Comparison of ENCODE assay signal across 22 cellular contexts in genomic region chr11:66815646-66816045, GRCh38. TPM values are rescaled to one million over a fixed set of nuclear protein-coding genes. Genes with fewer than 3 reads are reported as not detected.
DNase-seq lines count a peak whose midpoint lies in the region; ATAC-seq and TF ChIP-seq lines count a peak whose summit lies in the region.
"Had no signal": no experiment of that assay in that cellular context is flagged by ENCODE, and none has a peak within 500 bp of the region (broad histone marks: within the 10 kb centered on the region; RNA-seq: fewer than 3 reads in every experiment).

No MANE protein-coding gene starts in this region.

- H3K9me3 ChIP-seq in GM23248 (ENCODE audit: low read depth) (no peaks in the 10 kb centered on the region), OCI-LY3 (ENCODE audit: insufficient read depth, low read length) (no peaks in the 10 kb centered on the region), Caco-2 (no peaks in the 10 kb centered on the region)
- H3K9me3 ChIP-seq: heart left ventricle, spleen, upper lobe of right lung had no signal

- H3K27ac ChIP-seq in GM23248 (no peak overlapping the region), OCI-LY3 (ENCODE audit: low read length) (peak overlapping the region; percentile 13; the same call in 1 of the 2 replicates), dorsolateral prefrontal cortex (no peak overlapping the region)
- H3K27ac ChIP-seq: heart left ventricle, spleen, upper lobe of right lung had no signal

- no peaks in the 10 kb centered on the region for H3K27me3 Mint-ChIP-seq in Caco-2 (ENCODE audit: insufficient read depth, unreplicated experiment)
- H3K27me3 Mint-ChIP-seq: activated CD8-positive, alpha-beta T cell treated with anti-CD3 and anti-CD28 coated beads for 36 hours; CD8-positive, alpha-beta memory T cell; effector memory CD8-positive, alpha-beta T cell; IgD-negative memory B cell had no signal

- TF ChIP-seq CTCF in OCI-LY3 (IDR thresholded peaks at IDR 0.05; ENCODE audit: low read depth, low read length) (no peak), astrocyte of the spinal cord (IDR thresholded peaks at IDR 0.05; ENCODE audit: low read depth, low read length) (no peak), Caco-2 (IDR thresholded peaks at IDR 0.05; ENCODE audit: insufficient read depth in 1 of 2, low read depth in 1 of 2, low read length in 1 of 2, severe bottlenecking in 1 of 2, unreplicated experiment in 1 of 2) (no peak), dorsolateral prefrontal cortex (IDR thresholded peaks at IDR 0.05 in 54 of 56, conservative IDR thresholded peaks at IDR 0.05 in 2 of 56; ENCODE audit: low read depth in 1 of 56, partially characterized antibody in 56 of 56) (no peak)

- CTCF ChIA-PET in Caco-2 (lab: Charles Lee) = no interaction called here

- no peaks in the 10 kb centered on the region for H3F3A ChIP-seq in GM23248 (ENCODE audit: insufficient read depth)

- H3K36me3 ChIP-seq in GM23248 (ENCODE audit: low read depth) (no peaks in the 10 kb centered on the region), OCI-LY3 (replicated peaks; ENCODE audit: low read depth, low read length) (peaks cover 4% of the 10 kb centered on the region), Caco-2 (ENCODE audit: control insufficient read depth, insufficient read depth, low read length) (peaks cover 1% of the 10 kb centered on the region)
- H3K36me3 ChIP-seq: spleen, upper lobe of right lung had no signal

- POLR2A ChIA-PET in Caco-2 (lab: Charles Lee) = no interaction called here

- no peaks in the 10 kb centered on the region for H3K9me3 Mint-ChIP-seq in Caco-2 (ENCODE audit: unreplicated experiment)
- H3K9me3 Mint-ChIP-seq: activated CD8-positive, alpha-beta T cell treated with anti-CD3 and anti-CD28 coated beads for 36 hours; activated T-cell treated with anti-CD3 and anti-CD28 coated beads, Interleukin-2, amount 50 U/mL, for 4 hours; CD8-positive, alpha-beta memory T cell; effector memory CD8-positive, alpha-beta T cell; IgD-negative memory B cell; T-helper 2 cell treated with Interferon-gamma antibody and Interleukin-4, amounts not matched to agents 5 μg/mL and 100 μg/mL, for 36 hours; WTC11 had no signal

- H3K4me1 ChIP-seq in GM23248 (ENCODE audit: insufficient read depth) = no peaks in the 10 kb centered on the region
- H3K4me1 ChIP-seq in OCI-LY3 (ENCODE audit: low read length) = peaks cover 43% of the 10 kb centered on the region
- H3K4me1 ChIP-seq in Caco-2 = peaks cover 37% of the 10 kb centered on the region
- H3K4me1 ChIP-seq: heart left ventricle, spleen, upper lobe of right lung had no signal

- H3K36me3 Mint-ChIP-seq in Caco-2 (ENCODE audit: insufficient read depth, unreplicated experiment) = peaks cover 21% of the 10 kb centered on the region
- H3K36me3 Mint-ChIP-seq: WTC11 had no signal

- H3K9ac ChIP-seq in GM23248 = no peak overlapping the region
- H3K9ac ChIP-seq in OCI-LY3 (ENCODE audit: low read length) = no peak overlapping the region

- no peak overlapping the region for H3K27ac Mint-ChIP-seq in Caco-2 (ENCODE audit: unreplicated experiment)
- H3K27ac Mint-ChIP-seq: activated CD8-positive, alpha-beta T cell treated with anti-CD3 and anti-CD28 coated beads for 36 hours; CD8-positive, alpha-beta memory T cell; effector memory CD8-positive, alpha-beta T cell; IgD-negative memory B cell; T-helper 2 cell treated with Interferon-gamma antibody and Interleukin-4, amounts not matched to agents 5 μg/mL and 100 μg/mL, for 36 hours; WTC11 had no signal

- H2AFZ ChIP-seq in GM23248 (no peak overlapping the region), OCI-LY3 (ENCODE audit: low read depth, low read length) (no peak overlapping the region)

- no peaks in the 10 kb centered on the region for H3K27me3 ChIP-seq in GM23248 (replicated peaks; ENCODE audit: insufficient read depth)
- H3K27me3 ChIP-seq in OCI-LY3 (ENCODE audit: low read depth, low read length) = no peaks in the 10 kb centered on the region
- H3K27me3 ChIP-seq in Caco-2 (replicated peaks; ENCODE audit: control insufficient read depth, insufficient read depth, low read length) = no peaks in the 10 kb centered on the region
- no peaks in the 10 kb centered on the region for H3K27me3 ChIP-seq in dorsolateral prefrontal cortex
- H3K27me3 ChIP-seq: heart left ventricle, spleen, upper lobe of right lung had no signal

- H3K4me3 Mint-ChIP-seq in Caco-2 (ENCODE audit: unreplicated experiment) = no peak overlapping the region
- H3K4me3 Mint-ChIP-seq: activated CD8-positive, alpha-beta T cell treated with anti-CD3 and anti-CD28 coated beads for 36 hours; activated T-cell treated with anti-CD3 and anti-CD28 coated beads, Interleukin-2, amount 50 U/mL, for 4 hours; CD8-positive, alpha-beta memory T cell; effector memory CD8-positive, alpha-beta T cell; IgD-negative memory B cell; T-helper 2 cell treated with Interferon-gamma antibody and Interleukin-4, amounts not matched to agents 5 μg/mL and 100 μg/mL, for 36 hours; WTC11 had no signal

- H3K79me2 ChIP-seq in GM23248 (ENCODE audit: insufficient read depth) (no peaks in the 10 kb centered on the region), OCI-LY3 (ENCODE audit: low read length) (no peaks in the 10 kb centered on the region)

- no peak overlapping the region for H3K4me3 ChIP-seq in GM23248
- H3K4me3 ChIP-seq in OCI-LY3 (ENCODE audit: low read length) = no peak overlapping the region
- H3K4me3 ChIP-seq in astrocyte of the spinal cord (ENCODE audit: low read depth, low read length) = no peak overlapping the region
- H3K4me3 ChIP-seq in Caco-2 (ENCODE audit: low read depth, low read length) = no peak overlapping the region
- no peak overlapping the region for H3K4me3 ChIP-seq in dorsolateral prefrontal cortex
- H3K4me3 ChIP-seq: heart left ventricle, spleen, upper lobe of right lung had no signal

- H4K20me1 ChIP-seq in GM23248 (ENCODE audit: insufficient read depth) (no peaks in the 10 kb centered on the region), OCI-LY3 (ENCODE audit: insufficient read depth, low read length) (no peaks in the 10 kb centered on the region)

- intact Hi-C loops in left cardiac atrium (cut with DNase I) = no loop called here
- intact Hi-C loops in Caco-2 (cut with micrococcal nuclease; ENCODE audit: unreplicated experiment) = no loop called here
- intact Hi-C loops in dorsolateral prefrontal cortex (cut with DNase I) = no loop called here

- in situ Hi-C loops in GM23248 (cut with MboI) (no loop called here), astrocyte of the spinal cord (cut with HindIII; ENCODE audit: low sequenced_read_pairs) (no loop called here)

- ATAC-seq in left cardiac atrium = no peak
- ATAC-seq: activated CD8-positive, alpha-beta T cell treated with anti-CD3 and anti-CD28 coated beads for 36 hours; activated T-cell treated with anti-CD3 and anti-CD28 coated beads, Interleukin-2, amount 50 U/mL, for 4 hours; effector memory CD8-positive, alpha-beta T cell; heart left ventricle; upper lobe of right lung; WTC11 had no signal

- 54 to 58% methylated on average over 1 of the region's 1 CpG for WGBS in GM23248 (ENCODE audit: low coverage in 1 of 2, low lambda C conversion rate in 2 of 2, missing lambda C conversion rate in 2 of 2), 2 experiments

- peaks cover 11% of the 10 kb centered on the region for H3K4me1 Mint-ChIP-seq in Caco-2 (ENCODE audit: low read depth, unreplicated experiment)
- H3K4me1 Mint-ChIP-seq: CD8-positive, alpha-beta memory T cell had no signal

- BruUV-seq in Caco-2 (replicated peaks; lab: Mats Ljungman, UMichigan) = no TSS peak

- DNase-seq in GM23248 (peak; percentile 46), astrocyte of the spinal cord (ENCODE audit: low read depth, low spot score) (peak; percentile 22), iris pigment epithelial cell (ENCODE audit: low read depth) (peak; percentile 29), left cardiac atrium (no peak), Caco-2 (no peak), dorsolateral prefrontal cortex (no peak), NCI-H1092 (lab: John Stamatoyannopoulos, UW) (no peak)
- DNase-seq: activated CD8-positive, alpha-beta T cell treated with anti-CD3 and anti-CD28 coated beads for 36 hours; activated naive CD4-positive, alpha-beta T cell treated with anti-CD3 and anti-CD28 coated beads, Interleukin-2, amount 50 U/mL, for 16 hours; activated T-cell treated with anti-CD3 and anti-CD28 coated beads, Interleukin-2, amount 50 U/mL, for 4 hours; aorta; CD8-positive, alpha-beta memory T cell; effector memory CD8-positive, alpha-beta T cell; heart left ventricle; NCI-H1694 treated with DMSO at 0.1 percent for 48 hours; NCI-H82; spleen; upper lobe of right lung had no signal

- no peaks in the 10 kb centered on the region for H3K9me2 ChIP-seq in GM23248 (ENCODE audit: insufficient read depth)

- no peak overlapping the region for H3K4me2 ChIP-seq in GM23248 (ENCODE audit: unreplicated experiment)
- H3K4me2 ChIP-seq in OCI-LY3 (ENCODE audit: low read length) = peak overlapping the region; percentile 5

RNA-seq across cellular contexts. Expression of gene RCE1, which starts 27.6 kb away (rescaled TPM):
- 10.0 and 19.2 TPM in 2 replicates for total RNA-seq in GM23248 (2014; rRNA removed; shearing (Covaris generic))
- 15.9 and 16.6 TPM in 2 replicates for polyA plus RNA-seq in GM23248 (2016; fragmentation: Nextera tagmentation; extraction: Ambion mirVana)
- total RNA-seq in left cardiac atrium (1 to 10 TPM; 7.7 to 8.9 TPM), Caco-2 (2022) (57.6 and 60.7 TPM in 2 replicates), dorsolateral prefrontal cortex (10 to 100 TPM in 118 of 120 experiments, 1 to 10 TPM in 2; 9.8 to 28.2 (median 16.6) TPM)

RNA-seq across cellular contexts. Expression of gene LRFN4, which starts 41.2 kb away (rescaled TPM):
- total RNA-seq in GM23248 (2014; rRNA removed; shearing (Covaris generic)) = 38.3 and 42.2 TPM in 2 replicates
- polyA plus RNA-seq in GM23248 (2016; fragmentation: Nextera tagmentation; extraction: Ambion mirVana) = 5.4 and 5.9 TPM in 2 replicates
- total RNA-seq in left cardiac atrium (10 to 100 TPM; 14.3 to 15.5 TPM), Caco-2 (2022) (14.1 and 17.3 TPM in 2 replicates), dorsolateral prefrontal cortex (10 to 100 TPM; 16.7 to 51.3 (median 30.2) TPM)

Comparison
In these comparisons a context has a peak if more than half of its experiments do, and no peak if none do; other contexts are left out.
1. DNase-seq: peak in GM23248 (single experiment), astrocyte of the spinal cord (single experiment) and iris pigment epithelial cell (single experiment); none in left cardiac atrium (single experiment), Caco-2 (0 of 2), dorsolateral prefrontal cortex (0 of 10) and NCI-H1092 (single experiment).